Comparison of ENCODE assay signal across 8 cellular contexts in genomic region chr17:8154608-8155152, GRCh38. TPM values are rescaled to one million over a fixed set of nuclear protein-coding genes. Genes with fewer than 3 reads are reported as not detected.
DNase-seq lines count a peak whose midpoint lies in the region; ATAC-seq, FAIRE-seq and TF ChIP-seq lines count a peak whose summit lies in the region.

No MANE protein-coding gene starts in this region.

- no peak for ATAC-seq in body of pancreas
- no peak for ATAC-seq in HG02610 (IDR thresholded peaks at IDR 0.05; ENCODE audit: unreplicated experiment)
- no peak for ATAC-seq in GM18861 (IDR thresholded peaks at IDR 0.05; ENCODE audit: unreplicated experiment)

- no peak overlapping the region for H3K4me3 Mint-ChIP-seq in T-helper 2 cell treated with Interferon-gamma antibody and Interleukin-4, amounts not matched to agents 5 μg/mL and 100 μg/mL, for 36 hours

- WGBS in body of pancreas, 2 donors: 14 to 30% methylated on average over 11 of the region's 11 CpGs
- WGBS in stomach, 5 donors: 19 to 38% (median 25%) methylated on average over 11 of the region's 11 CpGs

- DNase-seq in body of pancreas (no peak), keratinocyte (ENCODE audit: low read depth, low spot score) (no peak), stomach (no peak), NCI-H748 treated with DMSO at 0.1 percent for 48 hours (lab: John Stamatoyannopoulos, UW) (no peak)
- DNase-seq in T-helper 2 cell treated with Interferon-gamma antibody and Interleukin-4, amounts not matched to agents 5 μg/mL and 100 μg/mL, for 36 hours (ENCODE audit: low spot score): no peak

- POLR2A ChIA-PET in HEK293 (lab: Yijun Ruan, JAX): interaction anchor here (0.7 to 2.0 kb wide), 12 partner anchors 9 to 281 kb away, joined by 3 to 16 read pairs (median 4); partner anchors contain the start of genes ALOXE3, AURKB, BORCS6 and KRABD2

- H4K20me1 ChIP-seq in keratinocyte (ENCODE audit: control insufficient read depth, extremely low read depth, insufficient read depth, low read length): peaks cover 13% of the 10 kb centered on the region

- peaks cover 11% of the 10 kb centered on the region for H3K9me1 ChIP-seq in keratinocyte (ENCODE audit: control insufficient read depth, extremely low read depth, insufficient read depth, low read length)

- H3K9ac ChIP-seq in keratinocyte (ENCODE audit: control insufficient read depth, extremely low read depth, insufficient read depth, low read length): peak overlapping the region; percentile 100

- TF ChIP-seq POLR2A in body of pancreas (IDR thresholded peaks at IDR 0.05) (peak in 1 of 3 donors; percentile 68), stomach (IDR thresholded peaks at IDR 0.05) (peak in 2 of 4 donors; percentile 15 to 52)

- CTCF ChIA-PET in HEK293 (lab: Yijun Ruan, JAX): interaction anchor here (0.6 to 7.3 kb wide), 6 partner anchors 15 to 81 kb away, joined by 3 to 91 read pairs (median 5); partner anchors contain the start of genes ALOX12B and ALOXE3

- no peaks in the 10 kb centered on the region for H3K9me3 ChIP-seq in HEK293 (ENCODE audit: control insufficient read depth, insufficient read depth, low read depth, low read length)
- H3K9me3 ChIP-seq in body of pancreas: no peaks in the 10 kb centered on the region
- no peaks in the 10 kb centered on the region for H3K9me3 ChIP-seq in keratinocyte (ENCODE audit: control insufficient read depth, low read depth, low read length)
- H3K9me3 ChIP-seq in stomach: no peaks in the 10 kb centered on the region

- H3K4me1 Mint-ChIP-seq in T-helper 2 cell treated with Interferon-gamma antibody and Interleukin-4, amounts not matched to agents 5 μg/mL and 100 μg/mL, for 36 hours (ENCODE audit: low read depth): peaks cover 44% of the 10 kb centered on the region

- TF ChIP-seq CTCF in HEK293 (tag by site-specific recombination; IDR thresholded peaks at IDR 0.05) (no peak), body of pancreas (IDR thresholded peaks at IDR 0.05) (no peak), keratinocyte (optimal IDR thresholded peaks at IDR 0.05 in 1 of 3, IDR thresholded peaks at IDR 0.05 in 1 of 3, conservative IDR thresholded peaks at IDR 0.05 in 1 of 3; ENCODE audit: extremely low read depth in 1 of 3, insufficient read depth in 2 of 3, low read length in 3 of 3) (no peak), stomach (IDR thresholded peaks at IDR 0.05) (no peak)

- H2AFZ ChIP-seq in keratinocyte (ENCODE audit: control insufficient read depth, low read length): no peak overlapping the region

- FAIRE-seq in keratinocyte (lab: Jason Lieb, UNC): no peak

- peaks cover 16% of the 10 kb centered on the region for H3K36me3 Mint-ChIP-seq in T-helper 2 cell treated with Interferon-gamma antibody and Interleukin-4, amounts not matched to agents 5 μg/mL and 100 μg/mL, for 36 hours (ENCODE audit: low read depth)

- no peak overlapping the region for H3K4me3 ChIP-seq in HEK293 (ENCODE audit: low read depth, low read length)
- H3K4me3 ChIP-seq in body of pancreas: peak overlapping the region; percentile 1 to 96
- H3K4me3 ChIP-seq in keratinocyte (ENCODE audit: control insufficient read depth in 2 of 3, extremely low read depth in 1 of 3, insufficient read depth in 2 of 3, low read depth in 1 of 3, low read length in 3 of 3): peak overlapping the region; percentile 78 to 100 (median 79)
- H3K4me3 ChIP-seq in stomach: peak overlapping the region; percentile 66 to 91 (median 76)

- H3K27me3 Mint-ChIP-seq in T-helper 2 cell treated with Interferon-gamma antibody and Interleukin-4, amounts not matched to agents 5 μg/mL and 100 μg/mL, for 36 hours (ENCODE audit: low read depth): no peaks in the 10 kb centered on the region

- peaks cover 4 to 20% of the 10 kb centered on the region in 2 experiments; a peak in 2 of 3 replicates for H3K36me3 ChIP-seq in HEK293 (ENCODE audit: control insufficient read depth in 2 of 2, insufficient read depth in 1 of 2, low read length in 2 of 2)
- peaks cover 5 to 6% of the 10 kb centered on the region in 2 donors for H3K36me3 ChIP-seq in body of pancreas (replicated peaks in 1 of 2; ENCODE audit: insufficient read depth in 1 of 2, low read depth in 2 of 2)
- peaks cover 12 to 33% of the 10 kb centered on the region in 2 experiments for H3K36me3 ChIP-seq in keratinocyte (ENCODE audit: control insufficient read depth in 2 of 2, extremely low read depth in 1 of 2, insufficient read depth in 2 of 2, low read length in 2 of 2)
- H3K36me3 ChIP-seq in stomach: peaks cover 26 to 39% (median 28%) of the 10 kb centered on the region in 4 donors

- dilution Hi-C loops in keratinocyte (cut with MboI; ENCODE audit: extremely low pct_ligation_motif_present, low sequenced_read_pairs): no loop called here

- peaks cover 51% of the 10 kb centered on the region for H3K79me2 ChIP-seq in keratinocyte (ENCODE audit: control insufficient read depth, insufficient read depth, low read length)

- H3K4me1 ChIP-seq in HEK293 (ENCODE audit: control insufficient read depth, insufficient read depth, low read length) (peaks cover 25% of the 10 kb centered on the region), body of pancreas (peaks cover 73% of the 10 kb centered on the region), keratinocyte (ENCODE audit: control insufficient read depth, extremely low read depth, insufficient read depth, low read length) (peaks cover 42% of the 10 kb centered on the region), stomach (peaks cover 48 to 76% (median 61%) of the 10 kb centered on the region in 4 donors)

- intact Hi-C loops in body of pancreas (cut with DNase I): no loop called here
- intact Hi-C loops in stomach (cut with DNase I; ENCODE audit: low total_unique reads): no loop called here

- H3K27ac ChIP-seq in HEK293 (ENCODE audit: extremely low read depth, low read depth, low read length): peak overlapping the region; percentile 74
- peak overlapping the region; percentile 99 to 100 (median 100) for H3K27ac ChIP-seq in body of pancreas
- peak overlapping the region; percentile 98 for H3K27ac ChIP-seq in keratinocyte (ENCODE audit: control insufficient read depth, insufficient read depth, low read length)
- H3K27ac ChIP-seq in stomach: peak overlapping the region; percentile 96 to 100 (median 100)

- peak overlapping the region; percentile 86 for H3K4me2 ChIP-seq in keratinocyte (ENCODE audit: control insufficient read depth, extremely low read depth, insufficient read depth, low read depth, low read length)

- no peak for TF ChIP-seq EP300 in stomach (IDR thresholded peaks at IDR 0.05)

- H3K27ac Mint-ChIP-seq in T-helper 2 cell treated with Interferon-gamma antibody and Interleukin-4, amounts not matched to agents 5 μg/mL and 100 μg/mL, for 36 hours: no peak overlapping the region

- H3K27me3 ChIP-seq in body of pancreas: no peaks in the 10 kb centered on the region
- H3K27me3 ChIP-seq in keratinocyte (ENCODE audit: control insufficient read depth, extremely low read depth, insufficient read depth, low read length): no peaks in the 10 kb centered on the region
- no peaks in the 10 kb centered on the region for H3K27me3 ChIP-seq in stomach

- no peaks in the 10 kb centered on the region for H3K9me3 Mint-ChIP-seq in T-helper 2 cell treated with Interferon-gamma antibody and Interleukin-4, amounts not matched to agents 5 μg/mL and 100 μg/mL, for 36 hours

RNA-seq across cellular contexts. Expression of gene PER1, which starts 2.5 kb away (rescaled TPM):
- total RNA-seq in body of pancreas: 10 to 100 TPM; 27.5 to 78.8 TPM
- polyA plus RNA-seq in keratinocyte: 14.4 to 15.2 TPM (median 15.1 TPM) in 3 replicates
- 112 TPM for polyA plus RNA-seq in keratinocyte (2011; ENCODE audit: low read depth)
- 6.8 and 12.7 TPM in 2 replicates for polyA plus RNA-seq in keratinocyte (2011; cell fraction: cytosol; rRNA removed)
- polyA plus RNA-seq in keratinocyte (2011; cell fraction: nucleus; rRNA removed): 50.1 and 90.1 TPM in 2 replicates
- 24.3 and 51.6 TPM in 2 replicates for polyA plus RNA-seq in keratinocyte (2012; ENCODE audit: low replicate concordance)
- 29.9 to 138 TPM (median 46.3 TPM) in 3 replicates for polyA minus RNA-seq in keratinocyte
- polyA minus RNA-seq in keratinocyte (2011; cell fraction: cytosol; rRNA and poly(A)+ RNA removed): 38.8 TPM
- polyA minus RNA-seq in keratinocyte (2011; cell fraction: nucleus; rRNA and poly(A)+ RNA removed): 61.0 and 101 TPM in 2 replicates
- total RNA-seq in stomach: 100 to 1,000 TPM in 3 of 5 donors, 10 to 100 TPM in 2; 16.2 to 163 (median 137) TPM
- polyA plus RNA-seq in stomach: 10 to 100 TPM; 47.2 to 69.4 (median 66.7) TPM

RNA-seq across cellular contexts. Expression of gene VAMP2, which starts 8.1 kb away (rescaled TPM):
- total RNA-seq in body of pancreas (10 to 100 TPM; 16.3 to 26.4 TPM), stomach (100 to 1,000 TPM in 1 of 5 donors, 10 to 100 TPM in 2, 1 to 10 TPM in 2; 6.7 to 104 (median 17.3) TPM)
- polyA plus RNA-seq in keratinocyte (8.1 to 10.4 TPM (median 9.8 TPM) in 3 replicates), stomach (10 to 100 TPM; 32.4 to 58.8 (median 43.1) TPM)
- polyA plus RNA-seq in keratinocyte (2011; ENCODE audit: low read depth): 4.8 TPM
- 18.2 and 18.5 TPM in 2 replicates for polyA plus RNA-seq in keratinocyte (2011; cell fraction: cytosol; rRNA removed)
- polyA plus RNA-seq in keratinocyte (2011; cell fraction: nucleus; rRNA removed): 25.2 and 27.5 TPM in 2 replicates
- 17.1 and 41.4 TPM in 2 replicates for polyA plus RNA-seq in keratinocyte (2012; ENCODE audit: low replicate concordance)
- polyA minus RNA-seq in keratinocyte: 4.3 to 11.4 TPM (median 5.8 TPM) in 3 replicates
- polyA minus RNA-seq in keratinocyte (2011; cell fraction: cytosol; rRNA and poly(A)+ RNA removed): 3.6 TPM
- polyA minus RNA-seq in keratinocyte (2011; cell fraction: nucleus; rRNA and poly(A)+ RNA removed): 3.1 and 5.4 TPM in 2 replicates

RNA-seq across cellular contexts. Expression of gene TMEM107, which starts 21.5 kb away (rescaled TPM):
- 10 to 100 TPM in 1 of 2 donors, 1 to 10 TPM in 1; 7.6 to 12.7 TPM for total RNA-seq in body of pancreas
- 16.2 to 21.8 TPM (median 19.0 TPM) in 3 replicates for polyA plus RNA-seq in keratinocyte
- polyA plus RNA-seq in keratinocyte (2011; ENCODE audit: low read depth): 10.0 TPM
- 13.1 and 16.1 TPM in 2 replicates for polyA plus RNA-seq in keratinocyte (2011; cell fraction: cytosol; rRNA removed)
- 19.6 and 21.1 TPM in 2 replicates for polyA plus RNA-seq in keratinocyte (2011; cell fraction: nucleus; rRNA removed)
- polyA plus RNA-seq in keratinocyte (2012; ENCODE audit: low replicate concordance): 13.7 and 19.3 TPM in 2 replicates
- polyA minus RNA-seq in keratinocyte: 20.1 to 94.3 TPM (median 45.7 TPM) in 3 replicates
- 44.7 TPM for polyA minus RNA-seq in keratinocyte (2011; cell fraction: cytosol; rRNA and poly(A)+ RNA removed)
- 48.4 and 76.6 TPM in 2 replicates for polyA minus RNA-seq in keratinocyte (2011; cell fraction: nucleus; rRNA and poly(A)+ RNA removed)
- 10 to 100 TPM in 3 of 5 donors, 1 to 10 TPM in 2; 5.2 to 37.6 (median 14.9) TPM for total RNA-seq in stomach
- polyA plus RNA-seq in stomach: 10 to 100 TPM in 1 of 3 donors, 1 to 10 TPM in 2; 6.3 to 10.3 (median 8.0) TPM

RNA-seq across cellular contexts. Expression of gene HES7, which starts 30.8 kb away (rescaled TPM):
- total RNA-seq in body of pancreas: not detected
- 0.05 to 0.33 TPM (median 0.16 TPM) in 3 replicates for polyA plus RNA-seq in keratinocyte
- polyA plus RNA-seq in keratinocyte (2011; ENCODE audit: low read depth): 0.60 TPM
- polyA plus RNA-seq in keratinocyte (2011; cell fraction: cytosol; rRNA removed): 0.97 TPM in 1 of 2 replicates, not detected in the other
- 0.42 and 1.5 TPM in 2 replicates for polyA plus RNA-seq in keratinocyte (2011; cell fraction: nucleus; rRNA removed)
- 0.81 and 1.1 TPM in 2 replicates for polyA plus RNA-seq in keratinocyte (2012; ENCODE audit: low replicate concordance)
- polyA minus RNA-seq in keratinocyte: not detected in 3 replicates
- 4.2 TPM for polyA minus RNA-seq in keratinocyte (2011; cell fraction: cytosol; rRNA and poly(A)+ RNA removed)
- 1.1 TPM in 1 of 2 replicates, not detected in the other for polyA minus RNA-seq in keratinocyte (2011; cell fraction: nucleus; rRNA and poly(A)+ RNA removed)
- not detected for total RNA-seq in stomach
- polyA plus RNA-seq in stomach: under 1 TPM in 2 of 3 donors, not detected in 1; 0.58 to 0.92 TPM

RNA-seq across cellular contexts. Expression of gene BORCS6, which starts 35.3 kb away (rescaled TPM):
- total RNA-seq in body of pancreas: 10 to 100 TPM; 11.9 to 16.2 TPM
- 4.2 to 6.3 TPM (median 5.5 TPM) in 3 replicates for polyA plus RNA-seq in keratinocyte
- polyA plus RNA-seq in keratinocyte (2011; ENCODE audit: low read depth): 0.90 TPM
- 3.3 and 7.3 TPM in 2 replicates for polyA plus RNA-seq in keratinocyte (2011; cell fraction: cytosol; rRNA removed)
- polyA plus RNA-seq in keratinocyte (2011; cell fraction: nucleus; rRNA removed): 4.4 and 5.6 TPM in 2 replicates
- polyA plus RNA-seq in keratinocyte (2012; ENCODE audit: low replicate concordance): 4.5 and 6.5 TPM in 2 replicates
- 2.9 to 5.0 TPM (median 3.9 TPM) in 3 replicates for polyA minus RNA-seq in keratinocyte
- polyA minus RNA-seq in keratinocyte (2011; cell fraction: cytosol; rRNA and poly(A)+ RNA removed): 10.6 TPM
- 3.3 and 3.4 TPM in 2 replicates for polyA minus RNA-seq in keratinocyte (2011; cell fraction: nucleus; rRNA and poly(A)+ RNA removed)
- total RNA-seq in stomach: 10 to 100 TPM in 2 of 5 donors, 1 to 10 TPM in 2, under 1 TPM in 1; 0.58 to 70.1 (median 4.6) TPM
- polyA plus RNA-seq in stomach: 1 to 10 TPM; 6.6 to 9.2 (median 7.9) TPM
